8 cellular contexts compared by ENCODE assay signal in the genomic region with DNA sequence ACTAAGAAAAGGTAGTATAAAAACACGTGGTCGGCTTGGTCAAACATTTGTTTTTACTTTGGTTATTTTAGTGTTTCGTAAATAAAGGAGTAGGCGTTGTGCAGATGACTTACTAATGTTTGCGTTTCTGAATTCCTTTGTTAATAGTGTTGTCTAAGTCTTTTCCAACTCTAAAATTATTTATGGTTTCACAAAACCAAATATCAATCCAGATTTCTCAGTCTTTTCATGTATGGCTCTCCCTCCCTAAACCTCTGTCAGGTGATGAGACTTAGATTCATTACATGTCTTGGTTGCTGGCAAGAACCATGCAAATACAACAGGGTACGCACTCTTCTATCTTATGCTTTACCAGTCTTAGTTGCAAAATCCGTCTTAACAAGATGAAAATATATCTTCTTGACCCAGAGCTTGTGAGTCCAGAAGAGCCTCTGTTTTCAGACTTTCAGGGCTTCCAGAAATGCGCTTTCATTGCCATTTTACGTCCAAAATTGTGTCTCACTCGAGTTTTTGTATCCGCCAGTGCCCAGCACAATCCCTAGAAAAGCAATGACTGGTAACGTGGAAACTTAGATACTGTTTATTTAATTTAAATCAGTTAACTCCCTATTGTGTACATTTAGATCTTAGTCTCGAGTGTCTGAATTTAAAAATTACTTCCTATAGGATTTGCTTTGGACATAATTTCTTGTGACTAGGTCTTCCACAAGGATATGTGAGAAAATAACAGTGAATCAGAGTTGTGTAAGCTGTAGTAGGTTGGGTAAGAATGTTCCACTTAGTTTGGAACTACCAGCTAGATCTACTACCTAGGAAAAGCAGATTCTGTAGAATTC. TPM values are rescaled to one million over a fixed set of nuclear protein-coding genes. Genes with fewer than 3 reads are reported as not detected.
A peak's percentile ranks its signal among the peaks of the same experiment; 100 is the strongest.
DNase-seq lines count a peak whose midpoint lies in the region; ATAC-seq and TF ChIP-seq lines count a peak whose summit lies in the region.

No MANE protein-coding gene starts in this region.

- CTCF ChIA-PET in HEK293T (lab: Yijun Ruan, JAX) = no interaction called here
- CTCF ChIA-PET in activated CD8-positive, alpha-beta T cell treated with anti-CD3 and anti-CD28 coated beads for 36 hours (lab: Charles Lee) = no interaction called here

- no peaks in the 10 kb centered on the region for H3K27me3 ChIP-seq in iPS DF 6.9 (ENCODE audit: control insufficient read depth, insufficient read depth, low read length)

- H3K27ac ChIP-seq in C4-2B = peak overlapping the region; percentile 84
- H3K27ac ChIP-seq in iPS DF 6.9 (ENCODE audit: low read length) = no peak overlapping the region

- peaks cover 7% of the 10 kb centered on the region for H3K27me3 Mint-ChIP-seq in activated CD8-positive, alpha-beta T cell treated with anti-CD3 and anti-CD28 coated beads for 36 hours

- H3K27ac Mint-ChIP-seq in activated CD8-positive, alpha-beta T cell treated with anti-CD3 and anti-CD28 coated beads for 36 hours = peak overlapping the region; percentile 89

- intact Hi-C loops in activated CD8-positive, alpha-beta T cell treated with anti-CD3 and anti-CD28 coated beads for 36 hours (cut with micrococcal nuclease) = no loop called here

- no peaks in the 10 kb centered on the region for H3K9me3 ChIP-seq in iPS DF 6.9 (ENCODE audit: control insufficient read depth, insufficient read depth, low read length)

- no peak for DNase-seq in HEK293T (ENCODE audit: extremely low spot score)
- DNase-seq in activated CD8-positive, alpha-beta T cell treated with anti-CD3 and anti-CD28 coated beads for 36 hours = no peak
- no peak for DNase-seq in iPS DF 6.9 (ENCODE audit: low read depth, low spot score)
- peak; percentile 23 for DNase-seq in skeletal muscle cell (ENCODE audit: low read depth)
- no peak for DNase-seq in HuH-7.5 (ENCODE audit: low spot score)
- no peak for DNase-seq in amniotic stem cell (lab: John Stamatoyannopoulos, UW)

- peaks cover 24% of the 10 kb centered on the region for H3K4me1 Mint-ChIP-seq in activated CD8-positive, alpha-beta T cell treated with anti-CD3 and anti-CD28 coated beads for 36 hours (ENCODE audit: low read depth)

- no peaks in the 10 kb centered on the region for H3K9me3 Mint-ChIP-seq in activated CD8-positive, alpha-beta T cell treated with anti-CD3 and anti-CD28 coated beads for 36 hours

- POLR2A ChIA-PET in HEK293T (lab: Yijun Ruan, JAX) = no interaction called here
- POLR2A ChIA-PET in activated CD8-positive, alpha-beta T cell treated with anti-CD3 and anti-CD28 coated beads for 36 hours (lab: Charles Lee) = interaction anchor here (0.7 kb wide), 1 partner anchor 9 kb away, joined by 3 read pairs; no protein-coding TSS in a partner anchor

- H3K36me3 Mint-ChIP-seq in activated CD8-positive, alpha-beta T cell treated with anti-CD3 and anti-CD28 coated beads for 36 hours (ENCODE audit: low read depth) = peaks cover 25% of the 10 kb centered on the region

- ATAC-seq in activated CD8-positive, alpha-beta T cell treated with anti-CD3 and anti-CD28 coated beads for 36 hours = no peak
- ATAC-seq in GM18907 (IDR thresholded peaks at IDR 0.05; ENCODE audit: unreplicated experiment) = no peak

- no CpG with 5 or more reads among the region's 13 CpGs for WGBS in iPS DF 6.9 (ENCODE audit: insufficient coverage, insufficient read length)

- no peaks in the 10 kb centered on the region; the same call in 1 of the 2 replicates for H3K36me3 ChIP-seq in iPS DF 6.9 (ENCODE audit: control insufficient read depth, insufficient read depth, low read length)

- H3K4me1 ChIP-seq in iPS DF 6.9 (ENCODE audit: control insufficient read depth, insufficient read depth, low read length) = no peaks in the 10 kb centered on the region

- no peak for TF ChIP-seq CTCF in C4-2B (conservative IDR thresholded peaks at IDR 0.05)
- no peak for TF ChIP-seq CTCF in activated CD8-positive, alpha-beta T cell treated with anti-CD3 and anti-CD28 coated beads for 36 hours (IDR thresholded peaks at IDR 0.05)

- peak overlapping the region; percentile 93; the same call in 1 of the 2 replicates for H3K4me3 ChIP-seq in iPS DF 6.9 (ENCODE audit: low read length)
- peak overlapping the region; percentile 69 for H3K4me3 ChIP-seq in skeletal muscle cell (ENCODE audit: low read depth, low read length)

- peak overlapping the region; percentile 92 for H3K4me3 Mint-ChIP-seq in activated CD8-positive, alpha-beta T cell treated with anti-CD3 and anti-CD28 coated beads for 36 hours

TF ChIP-seq in HEK293T, 16 proteins besides CTCF, POLR2A, EP300 and RAD21:
- TF ChIP-seq, protein P1, sequence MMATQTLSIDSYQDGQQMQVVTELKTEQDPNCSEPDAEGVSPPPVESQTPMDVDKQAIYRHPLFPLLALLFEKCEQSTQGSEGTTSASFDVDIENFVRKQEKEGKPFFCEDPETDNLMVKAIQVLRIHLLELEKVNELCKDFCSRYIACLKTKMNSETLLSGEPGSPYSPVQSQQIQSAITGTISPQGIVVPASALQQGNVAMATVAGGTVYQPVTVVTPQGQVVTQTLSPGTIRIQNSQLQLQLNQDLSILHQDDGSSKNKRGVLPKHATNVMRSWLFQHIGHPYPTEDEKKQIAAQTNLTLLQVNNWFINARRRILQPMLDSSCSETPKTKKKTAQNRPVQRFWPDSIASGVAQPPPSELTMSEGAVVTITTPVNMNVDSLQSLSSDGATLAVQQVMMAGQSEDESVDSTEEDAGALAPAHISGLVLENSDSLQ (IDR thresholded peaks at IDR 0.05) = no peak
- no peak for TF ChIP-seq LEF1 (IDR thresholded peaks at IDR 0.05; ENCODE audit: borderline replicate concordance)
- peak; percentile 48 for TF ChIP-seq L3MBTL2 (conservative IDR thresholded peaks at IDR 0.05)
TF ChIP-seq in HEK293T: peak in this region for 1.

RNA-seq across cellular contexts. Expression of gene MTHFD2L, which starts 0.9 kb away (rescaled TPM):
- 1 to 10 TPM; 7.3 to 8.1 TPM for total RNA-seq in activated CD8-positive, alpha-beta T cell treated with anti-CD3 and anti-CD28 coated beads for 36 hours

RNA-seq across cellular contexts. Expression of gene CXCL2, which starts 59.8 kb away (rescaled TPM):
- not detected for total RNA-seq in activated CD8-positive, alpha-beta T cell treated with anti-CD3 and anti-CD28 coated beads for 36 hours
